Comparison of ENCODE assay signal across 12 cellular contexts in the genomic region with DNA sequence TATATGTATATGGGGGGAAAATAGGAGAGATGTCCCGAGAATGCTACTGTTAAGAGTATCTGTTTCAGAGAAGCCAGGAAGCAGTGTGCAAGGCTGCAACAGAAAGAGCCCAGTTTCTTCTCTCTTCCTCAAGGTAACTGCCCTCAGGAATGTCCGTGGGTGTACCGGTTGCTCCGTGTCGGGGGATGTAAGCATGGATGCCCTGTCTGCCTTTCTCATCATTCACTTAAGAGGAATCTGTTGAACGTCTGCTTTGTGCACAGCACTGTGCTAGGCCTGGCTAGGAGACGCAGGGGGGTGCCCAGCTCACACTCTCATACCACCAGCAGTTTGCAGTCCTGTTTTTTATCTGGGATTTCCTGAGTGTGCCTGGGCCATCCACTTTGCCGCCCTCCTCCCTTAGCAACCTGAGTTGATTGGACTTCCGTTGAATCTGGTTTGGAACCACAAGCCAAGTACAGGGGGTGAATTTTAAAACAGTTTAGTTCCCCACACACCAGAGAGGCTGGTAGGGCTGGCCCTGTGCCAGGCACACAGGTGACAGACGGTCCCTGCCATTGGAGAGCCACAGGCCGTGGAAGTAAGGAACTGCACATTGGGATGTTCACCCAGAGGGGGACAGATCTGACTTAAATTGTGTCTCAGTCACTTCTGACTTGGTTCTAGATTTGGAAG. TPM values are rescaled to one million over a fixed set of nuclear protein-coding genes. Genes with fewer than 3 reads are reported as not detected.
DNase-seq lines count a peak whose midpoint lies in the region.
"Had no signal": no experiment of that assay in that cellular context is flagged by ENCODE, and none has a peak within 500 bp of the region (broad histone marks: within the 10 kb centered on the region; RNA-seq: fewer than 3 reads in every experiment).

No MANE protein-coding gene starts in this region.

- no peaks in the 10 kb centered on the region for H3K36me3 ChIP-seq in BLaER1 treated with 17β-estradiol and CSF1 and Interleukin-3, amounts not matched to agents 10 nM and 100 nM

- no peak overlapping the region for H3K27ac ChIP-seq in BLaER1 treated with 17β-estradiol and CSF1 and Interleukin-3, amounts not matched to agents 10 nM and 100 nM

- DNase-seq in G401 (ENCODE audit: low spot score) (peak; percentile 60), NCI-H345 treated with DMSO at 0.1 percent for 48 hours (lab: John Stamatoyannopoulos, UW; ENCODE audit: unreplicated experiment) (peak; percentile 40), kidney tubule cell (ENCODE audit: low spot score) (peak; percentile 16), iPS-NIHi7 (ENCODE audit: extremely low spot score) (no peak), NCI-H1048 (lab: John Stamatoyannopoulos, UW) (no peak), T-helper 1 cell (no peak)
- DNase-seq in stimulated activated CD4-positive, alpha-beta T cell treated with anti-CD3 and anti-CD28 coated beads, Interleukin-15, amount 100 ng/mL, for 24 hours, result no peak
- DNase-seq: activated CD8-positive, alpha-beta memory T cell treated with anti-CD3 and anti-CD28 coated beads, Interleukin-2, amount 50 U/mL, for 4 hours; activated naive CD4-positive, alpha-beta T cell treated with anti-CD3 and anti-CD28 coated beads, Interleukin-2, amount 50 U/mL, for 16 hours; OCI-M1; stimulated activated CD4-positive, alpha-beta T cell treated with anti-CD3 and anti-CD28 coated beads, Interleukin-4, amount 100 ng/mL, for 24 hours had no signal

- H3K4me3 ChIP-seq in BLaER1 treated with 17β-estradiol and CSF1 and Interleukin-3, amounts not matched to agents 10 nM and 100 nM, result no peak overlapping the region

- H3K4me2 ChIP-seq in BLaER1 treated with 17β-estradiol and CSF1 and Interleukin-3, amounts not matched to agents 10 nM and 100 nM, result peak overlapping the region; percentile 46 to 93 (median 86)

- no peaks in the 10 kb centered on the region for H3K27me3 ChIP-seq in BLaER1 treated with 17β-estradiol and CSF1 and Interleukin-3, amounts not matched to agents 10 nM and 100 nM

- H3K9ac ChIP-seq in BLaER1 treated with 17β-estradiol and CSF1 and Interleukin-3, amounts not matched to agents 10 nM and 100 nM, result no peak overlapping the region

- no peaks in the 10 kb centered on the region for H4K20me1 ChIP-seq in BLaER1 treated with 17β-estradiol and CSF1 and Interleukin-3, amounts not matched to agents 10 nM and 100 nM

- no peaks in the 10 kb centered on the region for H3K9me3 ChIP-seq in BLaER1 treated with 17β-estradiol and CSF1 and Interleukin-3, amounts not matched to agents 10 nM and 100 nM (replicated peaks in 1 of 11)

- in situ Hi-C loops in G401 (cut with HindIII; ENCODE audit: low sequenced_read_pairs), result no loop called here

- peaks cover 27 to 40% (median 31%) of the 10 kb centered on the region in 10 experiments for H3K4me1 ChIP-seq in BLaER1 treated with 17β-estradiol and CSF1 and Interleukin-3, amounts not matched to agents 10 nM and 100 nM

RNA-seq across cellular contexts. Expression of gene BOC, which starts 11.2 kb away (rescaled TPM):
- not detected in 2 replicates for total RNA-seq in G401 (2014; rRNA removed; shearing (Covaris generic))

Comparison
In these comparisons a context has a peak if more than half of its experiments do, and no peak if none do; other contexts are left out.
1. DNase-seq: peak in G401 (single experiment), NCI-H345 treated with DMSO at 0.1 percent for 48 hours (single experiment) and kidney tubule cell (single experiment); none in iPS-NIHi7 (single experiment), NCI-H1048 (single experiment), stimulated activated CD4-positive, alpha-beta T cell treated with anti-CD3 and anti-CD28 coated beads, Interleukin-15, amount 100 ng/mL, for 24 hours (single experiment) and T-helper 1 cell (0 of 5).